31 cellular contexts compared by ENCODE assay signal in genomic region chr10:9833871-9834454, GRCh38.
A peak's percentile ranks its signal among the peaks of the same experiment; 100 is the strongest.
DNase-seq lines count a peak whose midpoint lies in the region; ATAC-seq and TF ChIP-seq lines count a peak whose summit lies in the region.
"Had no signal": no experiment of that assay in that cellular context is flagged by ENCODE, and none has a peak within 500 bp of the region (broad histone marks: within the 10 kb centered on the region; RNA-seq: fewer than 3 reads in every experiment).

No MANE protein-coding gene starts in this region.

- H3K4me3 ChIP-seq in lung = no peak overlapping the region
- H3K4me3 ChIP-seq: prostate gland, sigmoid colon, SK-N-MC, uterus had no signal

- peaks cover 16% of the 10 kb centered on the region for H3K9me3 Mint-ChIP-seq in WTC11
- H3K9me3 Mint-ChIP-seq in activated CD8-positive, alpha-beta T cell treated with anti-CD3 and anti-CD28 coated beads for 36 hours = peaks cover 2% of the 10 kb centered on the region

- 49 to 78% methylated on average over 3 of the region's 3 CpGs for WGBS in lung, 2 donors

- H3K9me3 ChIP-seq in lung (ENCODE audit: control insufficient read depth in 2 of 2, insufficient read depth in 1 of 2, low read length in 1 of 2) = peaks cover 0 to 3% of the 10 kb centered on the region in 2 donors
- H3K9me3 ChIP-seq: prostate gland, sigmoid colon, uterus had no signal

- intact Hi-C loops in activated CD8-positive, alpha-beta T cell treated with anti-CD3 and anti-CD28 coated beads for 36 hours (cut with micrococcal nuclease) = no loop called here

- no peaks in the 10 kb centered on the region for H3K27me3 ChIP-seq in lung (ENCODE audit: control insufficient read depth, insufficient read depth)
- H3K27me3 ChIP-seq: sigmoid colon, uterus had no signal

- POLR2A ChIA-PET in WTC11 (lab: Charles Lee) = no interaction called here
- POLR2A ChIA-PET in activated CD8-positive, alpha-beta T cell treated with anti-CD3 and anti-CD28 coated beads for 36 hours (lab: Charles Lee) = no interaction called here

- no peak overlapping the region; the same call in 1 of the 2 replicates for H3K27ac Mint-ChIP-seq in WTC11
- H3K27ac Mint-ChIP-seq in activated CD8-positive, alpha-beta T cell treated with anti-CD3 and anti-CD28 coated beads for 36 hours = no peak overlapping the region
- H3K27ac Mint-ChIP-seq: B cell; CD8-positive, alpha-beta T cell; mesothelial cell of epicardium; naive thymus-derived CD4-positive, alpha-beta T cell; stimulated activated naive CD8-positive, alpha-beta T cell treated with anti-CD3 and anti-CD28 coated beads, Interleukin-15, amount 100 ng/mL, for 72 hours had no signal

- H3K27ac ChIP-seq in lung (ENCODE audit: low read depth in 1 of 2, low read length in 1 of 2) = no peak overlapping the region
- H3K27ac ChIP-seq: prostate gland, sigmoid colon, SK-N-MC, uterus had no signal

- DNase-seq in DMS153 treated with DMSO at 0.1 percent for 48 hours (lab: John Stamatoyannopoulos, UW; ENCODE audit: unreplicated experiment) (peak; percentile 45), NCI-H187 treated with DMSO at 0.1 percent for 48 hours (lab: John Stamatoyannopoulos, UW) (peak; percentile 84), WTC11 (ENCODE audit: low spot score) (no peak), lung (ENCODE audit: low spot score) (peak; percentile 37), NCI-H1105 treated with DMSO at 0.1 percent for 48 hours (lab: John Stamatoyannopoulos, UW) (no peak)
- DNase-seq in activated CD8-positive, alpha-beta T cell treated with anti-CD3 and anti-CD28 coated beads for 36 hours = no peak
- DNase-seq: ACHN; activated CD4-positive, CD25-positive, alpha-beta regulatory T cell; activated T-cell treated with anti-CD3 and anti-CD28 coated beads, Interleukin-2, amount 50 U/mL, for 48 hours; CD8-positive, alpha-beta T cell; central memory CD4-positive, alpha-beta T cell; DMS 273 treated with DMSO at 0.1 percent for 48 hours; kidney; naive thymus-derived CD4-positive, alpha-beta T cell; NCI-H1048; NCI-H2029; NCI-H510A; nucleus accumbens; OCI-M1; sigmoid colon; stimulated activated CD4-positive, alpha-beta T cell treated with anti-CD3 and anti-CD28 coated beads, Interleukin-12 subunit alpha, Interleukin-12 subunit beta, amount 100 ng/mL, for 4 hours; stimulated activated CD4-positive, alpha-beta T cell treated with anti-CD3 and anti-CD28 coated beads, Interleukin-2, amount 100 ng/mL, for 48 hours; stimulated activated naive CD8-positive, alpha-beta T cell treated with anti-CD3 and anti-CD28 coated beads, Interleukin-15, amount 100 ng/mL, for 72 hours; T-helper 1 cell; uterus had no signal

- CTCF ChIA-PET in WTC11 (lab: Charles Lee) = no interaction called here
- CTCF ChIA-PET in activated CD8-positive, alpha-beta T cell treated with anti-CD3 and anti-CD28 coated beads for 36 hours (lab: Charles Lee) = no interaction called here

- H3K4me1 ChIP-seq in lung (ENCODE audit: control insufficient read depth in 2 of 2, insufficient read depth in 2 of 2, low read length in 2 of 2) = no peaks in the 10 kb centered on the region
- H3K4me1 ChIP-seq: prostate gland had no signal

- TF ChIP-seq CTCF in WTC11 (IDR thresholded peaks at IDR 0.05) (no peak), lung (IDR thresholded peaks at IDR 0.05; ENCODE audit: control extremely low read depth, extremely low read depth) (no peak)
- TF ChIP-seq CTCF in activated CD8-positive, alpha-beta T cell treated with anti-CD3 and anti-CD28 coated beads for 36 hours (IDR thresholded peaks at IDR 0.05) = no peak

- ATAC-seq in WTC11 (peak; percentile 71), lung (ENCODE audit: insufficient read depth, low FRiP score) (peak; percentile 83), HG03039 (IDR thresholded peaks at IDR 0.05; ENCODE audit: unreplicated experiment) (no peak), GM21381 (IDR thresholded peaks at IDR 0.05; ENCODE audit: unreplicated experiment) (no peak)
- ATAC-seq in activated CD8-positive, alpha-beta T cell treated with anti-CD3 and anti-CD28 coated beads for 36 hours = no peak
- ATAC-seq: CD8-positive, alpha-beta T cell; naive thymus-derived CD4-positive, alpha-beta T cell; stimulated activated naive CD8-positive, alpha-beta T cell treated with anti-CD3 and anti-CD28 coated beads, Interleukin-15, amount 100 ng/mL, for 72 hours had no signal

- peaks cover 8% of the 10 kb centered on the region for H3K36me3 Mint-ChIP-seq in WTC11
- no peaks in the 10 kb centered on the region for H3K36me3 Mint-ChIP-seq in activated CD8-positive, alpha-beta T cell treated with anti-CD3 and anti-CD28 coated beads for 36 hours (ENCODE audit: low read depth)
- H3K36me3 Mint-ChIP-seq: CD8-positive, alpha-beta T cell; mesothelial cell of epicardium; naive thymus-derived CD4-positive, alpha-beta T cell had no signal

- H3K36me3 ChIP-seq in lung (ENCODE audit: control insufficient read depth in 2 of 2, insufficient read depth in 2 of 2, low read length in 2 of 2) = no peaks in the 10 kb centered on the region
- H3K36me3 ChIP-seq: prostate gland, sigmoid colon, uterus had no signal

- H3K4me1 Mint-ChIP-seq in WTC11 = peaks cover 11% of the 10 kb centered on the region
- no peaks in the 10 kb centered on the region for H3K4me1 Mint-ChIP-seq in activated CD8-positive, alpha-beta T cell treated with anti-CD3 and anti-CD28 coated beads for 36 hours (ENCODE audit: low read depth)
- H3K4me1 Mint-ChIP-seq: B cell; naive thymus-derived CD4-positive, alpha-beta T cell; stimulated activated naive CD8-positive, alpha-beta T cell treated with anti-CD3 and anti-CD28 coated beads, Interleukin-15, amount 100 ng/mL, for 72 hours had no signal

- peaks cover 20% of the 10 kb centered on the region for H3K27me3 Mint-ChIP-seq in WTC11 (ENCODE audit: low read depth)
- H3K27me3 Mint-ChIP-seq in activated CD8-positive, alpha-beta T cell treated with anti-CD3 and anti-CD28 coated beads for 36 hours = peaks cover 3% of the 10 kb centered on the region
- H3K27me3 Mint-ChIP-seq: B cell; stimulated activated naive CD8-positive, alpha-beta T cell treated with anti-CD3 and anti-CD28 coated beads, Interleukin-15, amount 100 ng/mL, for 72 hours had no signal

- no peak overlapping the region for H3K4me3 Mint-ChIP-seq in WTC11
- H3K4me3 Mint-ChIP-seq in activated CD8-positive, alpha-beta T cell treated with anti-CD3 and anti-CD28 coated beads for 36 hours = no peak overlapping the region
- H3K4me3 Mint-ChIP-seq: B cell; CD8-positive, alpha-beta T cell; mesothelial cell of epicardium; naive thymus-derived CD4-positive, alpha-beta T cell; stimulated activated naive CD8-positive, alpha-beta T cell treated with anti-CD3 and anti-CD28 coated beads, Interleukin-15, amount 100 ng/mL, for 72 hours had no signal

TF ChIP-seq in WTC11, 78 proteins besides CTCF, POLR2A, EP300 and RAD21 (continues in another document):
- TF ChIP-seq AFF4 (CRISPR knock-in tag; IDR thresholded peaks at IDR 0.05; ENCODE audit: borderline replicate concordance) = no peak
- no peak for TF ChIP-seq AR (CRISPR knock-in tag; IDR thresholded peaks at IDR 0.05)
- no peak for TF ChIP-seq ETV6 (CRISPR knock-in tag; IDR thresholded peaks at IDR 0.05)

Comparison
In these comparisons a context has a peak if more than half of its experiments do, and no peak if none do; other contexts are left out.
1. DNase-seq: peak in DMS153 treated with DMSO at 0.1 percent for 48 hours (single experiment), NCI-H187 treated with DMSO at 0.1 percent for 48 hours (single experiment) and lung (single experiment); none in WTC11 (single experiment), activated CD8-positive, alpha-beta T cell treated with anti-CD3 and anti-CD28 coated beads for 36 hours (single experiment) and NCI-H1105 treated with DMSO at 0.1 percent for 48 hours (single experiment).
2. ATAC-seq: peak in WTC11 (single experiment) and lung (single experiment); none in activated CD8-positive, alpha-beta T cell treated with anti-CD3 and anti-CD28 coated beads for 36 hours (single experiment), HG03039 (single experiment) and GM21381 (single experiment).